In the genomic region with DNA sequence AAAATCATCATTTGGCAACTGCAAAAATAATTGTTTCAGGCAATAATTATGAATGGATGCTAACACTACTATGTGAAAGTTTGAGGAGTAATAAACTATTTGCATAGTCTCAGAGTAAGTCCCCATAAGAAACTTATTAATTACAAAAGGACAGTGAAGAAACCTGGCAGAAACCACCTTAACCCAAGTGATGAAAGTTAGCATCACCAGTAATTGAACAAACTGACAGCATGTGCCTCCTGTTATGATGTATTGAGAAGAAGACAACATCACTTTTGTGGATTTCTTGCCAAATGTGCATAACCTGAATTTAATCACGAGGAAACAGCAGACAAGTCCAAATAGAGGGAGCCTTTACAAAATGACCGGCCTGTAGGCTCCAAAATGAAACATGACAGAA, we compare ENCODE assay signal across 14 cellular contexts.
DNase-seq lines count a peak whose midpoint lies in the region; ATAC-seq, FAIRE-seq and TF ChIP-seq lines count a peak whose summit lies in the region.
"Had no signal": no experiment of that assay in that cellular context is flagged by ENCODE, and none has a peak within 500 bp of the region (broad histone marks: within the 10 kb centered on the region; RNA-seq: fewer than 3 reads in every experiment).

No MANE protein-coding gene starts in this region.

- DNase-seq in urothelium cell line (ENCODE audit: low spot score) (no peak), epidermal melanocyte (ENCODE audit: insufficient read length, low spot score) (no peak)
- DNase-seq: C1 segment of cervical spinal cord; Calu3; CD4-positive, alpha-beta memory T cell; COR-L47; DND-41; GOT3 had no signal

- no peaks in the 10 kb centered on the region for H3K9me3 Mint-ChIP-seq in activated T-helper 17 cell treated with anti-CD3 and anti-CD28 coated beads, Interleukin-2, amount 50 U/mL, for 72 hours
- H3K9me3 Mint-ChIP-seq: CD4-positive, alpha-beta memory T cell had no signal

- H3K27me3 Mint-ChIP-seq in activated T-helper 17 cell treated with anti-CD3 and anti-CD28 coated beads, Interleukin-2, amount 50 U/mL, for 72 hours = peaks cover 21% of the 10 kb centered on the region

- peak overlapping the region; percentile 90 for H3K27ac ChIP-seq in VCaP

- H3K36me3 Mint-ChIP-seq in activated T-helper 17 cell treated with anti-CD3 and anti-CD28 coated beads, Interleukin-2, amount 50 U/mL, for 72 hours (ENCODE audit: low read depth) = no peaks in the 10 kb centered on the region
- H3K36me3 Mint-ChIP-seq: CD4-positive, alpha-beta memory T cell had no signal

- FAIRE-seq in urothelium cell line (lab: Jason Lieb, UNC) = peak; percentile 23
- FAIRE-seq: G401.6, H54 had no signal

- no peak overlapping the region for H3K27ac Mint-ChIP-seq in activated T-helper 17 cell treated with anti-CD3 and anti-CD28 coated beads, Interleukin-2, amount 50 U/mL, for 72 hours
- H3K27ac Mint-ChIP-seq: CD4-positive, alpha-beta memory T cell had no signal

- H3K4me1 Mint-ChIP-seq in activated T-helper 17 cell treated with anti-CD3 and anti-CD28 coated beads, Interleukin-2, amount 50 U/mL, for 72 hours = no peaks in the 10 kb centered on the region
- H3K4me1 Mint-ChIP-seq: CD4-positive, alpha-beta memory T cell had no signal

- TF ChIP-seq CTCF in VCaP (conservative IDR thresholded peaks at IDR 0.05) = no peak

- no peak overlapping the region for H3K4me3 Mint-ChIP-seq in activated T-helper 17 cell treated with anti-CD3 and anti-CD28 coated beads, Interleukin-2, amount 50 U/mL, for 72 hours
- H3K4me3 Mint-ChIP-seq: CD4-positive, alpha-beta memory T cell had no signal

- ATAC-seq in GM18867 (IDR thresholded peaks at IDR 0.05; ENCODE audit: unreplicated experiment) (peak; percentile 38), GM19395 (IDR thresholded peaks at IDR 0.05; ENCODE audit: unreplicated experiment) (no peak)
- no peak for ATAC-seq in activated T-helper 17 cell treated with anti-CD3 and anti-CD28 coated beads, Interleukin-2, amount 50 U/mL, for 72 hours (replicated peaks)
